9 cellular contexts compared by ENCODE assay signal in genomic region chr7:156034397-156034796, GRCh38.
DNase-seq lines count a peak whose midpoint lies in the region; ATAC-seq and TF ChIP-seq lines count a peak whose summit lies in the region.
"Had no signal": no experiment of that assay in that cellular context is flagged by ENCODE, and none has a peak within 500 bp of the region (broad histone marks: within the 10 kb centered on the region; RNA-seq: fewer than 3 reads in every experiment).

No MANE protein-coding gene starts in this region.

- ATAC-seq in GM18909 (IDR thresholded peaks at IDR 0.05; ENCODE audit: poor library complexity, unreplicated experiment), result peak; percentile 72
- peak; percentile 74 for ATAC-seq in HG02852 (IDR thresholded peaks at IDR 0.05; ENCODE audit: unreplicated experiment)
- peak; percentile 86 to 90 for ATAC-seq in stimulated activated naive B cell treated with anti-CD40 and anti-IgM and Interleukin-4, amounts not matched to agents 10 μg/mL and 1 μg/mL and 100 μg/mL, for 72 hours (replicated peaks)

- H3K4me3 Mint-ChIP-seq in stimulated activated naive B cell treated with anti-CD40 and anti-IgM and Interleukin-4, amounts not matched to agents 10 μg/mL and 1 μg/mL and 100 μg/mL, for 72 hours, result no peak overlapping the region
- H3K4me3 Mint-ChIP-seq: nephron progenitor cell had no signal

- peaks cover 6 to 8% of the 10 kb centered on the region in 2 donors for H3K4me1 Mint-ChIP-seq in stimulated activated naive B cell treated with anti-CD40 and anti-IgM and Interleukin-4, amounts not matched to agents 10 μg/mL and 1 μg/mL and 100 μg/mL, for 72 hours

- peak overlapping the region; percentile 48 for H3K27ac Mint-ChIP-seq in stimulated activated naive B cell treated with anti-CD40 and anti-IgM and Interleukin-4, amounts not matched to agents 10 μg/mL and 1 μg/mL and 100 μg/mL, for 72 hours
- H3K27ac Mint-ChIP-seq: nephron progenitor cell had no signal

- H3K4me3 ChIP-seq in right atrium auricular region, result no peak overlapping the region

- no peak for TF ChIP-seq CTCF in right atrium auricular region (IDR thresholded peaks at IDR 0.05)

- H3K36me3 Mint-ChIP-seq in stimulated activated naive B cell treated with anti-CD40 and anti-IgM and Interleukin-4, amounts not matched to agents 10 μg/mL and 1 μg/mL and 100 μg/mL, for 72 hours, result no peaks in the 10 kb centered on the region

- peak; percentile 18 to 72 for DNase-seq in NOMO-1 (lab: John Stamatoyannopoulos, UW; ENCODE audit: unreplicated experiment in 2 of 2)
- no peak for DNase-seq in stimulated activated naive B cell treated with anti-CD40 and anti-IgM and Interleukin-4, amounts not matched to agents 10 μg/mL and 1 μg/mL and 100 μg/mL, for 72 hours
- DNase-seq in right atrium auricular region (ENCODE audit: low spot score), result no peak
- no peak for DNase-seq in activated T-cell treated with anti-CD3 and anti-CD28 coated beads, Interleukin-2, amount 50 U/mL, for 48 hours
- no peak for DNase-seq in cardiac septum (ENCODE audit: low spot score)
- DNase-seq: activated CD4-positive, alpha-beta T cell treated with anti-CD3 and anti-CD28 coated beads for 4 hours; nephron progenitor cell had no signal

- H3K27me3 Mint-ChIP-seq in stimulated activated naive B cell treated with anti-CD40 and anti-IgM and Interleukin-4, amounts not matched to agents 10 μg/mL and 1 μg/mL and 100 μg/mL, for 72 hours, result peaks cover 11 to 13% of the 10 kb centered on the region in 2 donors

- no peaks in the 10 kb centered on the region for H3K4me1 ChIP-seq in right atrium auricular region

- intact Hi-C loops in cardiac septum (cut with DNase I), result no loop called here

- H3K27me3 ChIP-seq in right atrium auricular region, result no peaks in the 10 kb centered on the region

- peaks cover 0 to 12% of the 10 kb centered on the region in 2 donors for H3K9me3 ChIP-seq in right atrium auricular region

- H3K36me3 ChIP-seq in right atrium auricular region, result no peaks in the 10 kb centered on the region

- H3K27ac ChIP-seq in right atrium auricular region, result no peak overlapping the region

- H3K9me3 Mint-ChIP-seq in stimulated activated naive B cell treated with anti-CD40 and anti-IgM and Interleukin-4, amounts not matched to agents 10 μg/mL and 1 μg/mL and 100 μg/mL, for 72 hours, result peaks cover 2 to 12% of the 10 kb centered on the region in 2 donors

Comparison
In these comparisons a context has a peak if more than half of its experiments do, and no peak if none do; other contexts are left out.
1. DNase-seq: peak in NOMO-1 (2 of 2); none in stimulated activated naive B cell treated with anti-CD40 and anti-IgM and Interleukin-4, amounts not matched to agents 10 μg/mL and 1 μg/mL and 100 μg/mL, for 72 hours (single experiment), right atrium auricular region (single experiment), activated T-cell treated with anti-CD3 and anti-CD28 coated beads, Interleukin-2, amount 50 U/mL, for 48 hours (0 of 2) and cardiac septum (single experiment).
2. Peak in every context shown above with its lines, with median percentiles within 50 percentile points of each other: ATAC-seq.